15 cellular contexts compared by ENCODE assay signal in genomic region chr6:111857674-111858337, GRCh38. TPM values are rescaled to one million over a fixed set of nuclear protein-coding genes. Genes with fewer than 3 reads are reported as not detected.
A peak's percentile ranks its signal among the peaks of the same experiment; 100 is the strongest.
DNase-seq lines count a peak whose midpoint lies in the region; ATAC-seq and TF ChIP-seq lines count a peak whose summit lies in the region.
"Had no signal": no experiment of that assay in that cellular context is flagged by ENCODE, and none has a peak within 500 bp of the region (broad histone marks: within the 10 kb centered on the region; RNA-seq: fewer than 3 reads in every experiment).

No MANE protein-coding gene starts in this region.

- H3K9me3 ChIP-seq in left ventricle myocardium inferior (replicated peaks): no peaks in the 10 kb centered on the region
- H3K9me3 ChIP-seq: esophagus squamous epithelium had no signal

- H3K4me3 Mint-ChIP-seq in activated naive CD4-positive, alpha-beta T cell treated with anti-CD3 and anti-CD28 coated beads, Interleukin-2, amount 50 U/mL, for 24 hours: peak overlapping the region; percentile 76
- no peak overlapping the region for H3K4me3 Mint-ChIP-seq in activated T-helper 2 cell treated with anti-CD3 and anti-CD28 coated beads, Interferon-gamma antibody, Interleukin-2, Interleukin-4, amounts not matched to agents 10 μg/mL and 5 μg/mL and 100 μg/mL, durations not matched to agents 14 hours and 24 hours and 36 hours (ENCODE audit: low read depth)

- no peaks in the 10 kb centered on the region for H3K9me3 Mint-ChIP-seq in activated naive CD4-positive, alpha-beta T cell treated with anti-CD3 and anti-CD28 coated beads, Interleukin-2, amount 50 U/mL, for 24 hours
- H3K9me3 Mint-ChIP-seq in activated T-helper 2 cell treated with anti-CD3 and anti-CD28 coated beads, Interferon-gamma antibody, Interleukin-2, Interleukin-4, amounts not matched to agents 10 μg/mL and 5 μg/mL and 100 μg/mL, durations not matched to agents 14 hours and 24 hours and 36 hours: no peaks in the 10 kb centered on the region

- intact Hi-C loops in activated T-helper 2 cell treated with anti-CD3 and anti-CD28 coated beads, Interferon-gamma antibody, Interleukin-2, Interleukin-4, amounts not matched to agents 10 μg/mL and 5 μg/mL and 100 μg/mL, durations not matched to agents 14 hours and 24 hours and 36 hours (cut with micrococcal nuclease): loop anchor here (1.0 kb wide), 1 partner anchor 7 kb away; no protein-coding TSS in a partner anchor
- intact Hi-C loops in left ventricle myocardium inferior (cut with micrococcal nuclease): no loop called here

- H3K27ac ChIP-seq in left ventricle myocardium inferior (replicated peaks): peak overlapping the region; percentile 16
- peak overlapping the region; percentile 88 for H3K27ac ChIP-seq in temporal lobe (ENCODE audit: low read depth, low read length)
- H3K27ac ChIP-seq: parathyroid adenoma had no signal

- peak overlapping the region; percentile 96 for H3K27ac Mint-ChIP-seq in activated naive CD4-positive, alpha-beta T cell treated with anti-CD3 and anti-CD28 coated beads, Interleukin-2, amount 50 U/mL, for 24 hours
- H3K27ac Mint-ChIP-seq in activated T-helper 2 cell treated with anti-CD3 and anti-CD28 coated beads, Interferon-gamma antibody, Interleukin-2, Interleukin-4, amounts not matched to agents 10 μg/mL and 5 μg/mL and 100 μg/mL, durations not matched to agents 14 hours and 24 hours and 36 hours: peak overlapping the region; percentile 30

- H3K4me1 ChIP-seq in left ventricle myocardium inferior: peaks cover 91% of the 10 kb centered on the region

- TF ChIP-seq CTCF in left ventricle myocardium inferior (IDR thresholded peaks at IDR 0.05; ENCODE audit: borderline replicate concordance): no peak

- no peaks in the 10 kb centered on the region for H3K36me3 ChIP-seq in left ventricle myocardium inferior
- H3K36me3 ChIP-seq: esophagus squamous epithelium had no signal

- peaks cover 26% of the 10 kb centered on the region for H3K36me3 Mint-ChIP-seq in activated naive CD4-positive, alpha-beta T cell treated with anti-CD3 and anti-CD28 coated beads, Interleukin-2, amount 50 U/mL, for 24 hours
- peaks cover 69% of the 10 kb centered on the region for H3K36me3 Mint-ChIP-seq in activated T-helper 2 cell treated with anti-CD3 and anti-CD28 coated beads, Interferon-gamma antibody, Interleukin-2, Interleukin-4, amounts not matched to agents 10 μg/mL and 5 μg/mL and 100 μg/mL, durations not matched to agents 14 hours and 24 hours and 36 hours (ENCODE audit: low read depth)

- H3K4me1 Mint-ChIP-seq in activated naive CD4-positive, alpha-beta T cell treated with anti-CD3 and anti-CD28 coated beads, Interleukin-2, amount 50 U/mL, for 24 hours: peaks cover 99% of the 10 kb centered on the region
- peaks cover 78% of the 10 kb centered on the region for H3K4me1 Mint-ChIP-seq in activated T-helper 2 cell treated with anti-CD3 and anti-CD28 coated beads, Interferon-gamma antibody, Interleukin-2, Interleukin-4, amounts not matched to agents 10 μg/mL and 5 μg/mL and 100 μg/mL, durations not matched to agents 14 hours and 24 hours and 36 hours (ENCODE audit: low read depth)

- H3K27me3 Mint-ChIP-seq in activated naive CD4-positive, alpha-beta T cell treated with anti-CD3 and anti-CD28 coated beads, Interleukin-2, amount 50 U/mL, for 24 hours: no peaks in the 10 kb centered on the region
- H3K27me3 Mint-ChIP-seq in activated T-helper 2 cell treated with anti-CD3 and anti-CD28 coated beads, Interferon-gamma antibody, Interleukin-2, Interleukin-4, amounts not matched to agents 10 μg/mL and 5 μg/mL and 100 μg/mL, durations not matched to agents 14 hours and 24 hours and 36 hours (ENCODE audit: low read depth): no peaks in the 10 kb centered on the region

- no peak for DNase-seq in activated naive CD4-positive, alpha-beta T cell treated with anti-CD3 and anti-CD28 coated beads, Interleukin-2, amount 50 U/mL, for 16 hours
- no peak for DNase-seq in activated T-helper 2 cell treated with anti-CD3 and anti-CD28 coated beads, Interferon-gamma antibody, Interleukin-2, Interleukin-4, amounts not matched to agents 10 μg/mL and 5 μg/mL and 100 μg/mL, durations not matched to agents 14 hours and 24 hours and 36 hours (ENCODE audit: low spot score)
- DNase-seq in left ventricle myocardium inferior (no peak), GM19238 (ENCODE audit: insufficient read length, low spot score) (no peak), DMS153 (lab: John Stamatoyannopoulos, UW) (no peak)
- DNase-seq: central memory CD4-positive, alpha-beta T cell; esophagus squamous epithelium; KG1; NCI-H1417 treated with DMSO at 0.1 percent for 48 hours; NCI-H69; SHP77 treated with DMSO at 0.1 percent for 48 hours had no signal

- no peak overlapping the region for H3K4me3 ChIP-seq in left ventricle myocardium inferior
- H3K4me3 ChIP-seq: esophagus squamous epithelium had no signal

- no peak for ATAC-seq in HG03571 (IDR thresholded peaks at IDR 0.05; ENCODE audit: unreplicated experiment)

- H3K27me3 ChIP-seq in left ventricle myocardium inferior (ENCODE audit: low read depth): no peaks in the 10 kb centered on the region
- H3K27me3 ChIP-seq: esophagus squamous epithelium had no signal

RNA-seq across cellular contexts. Expression of gene FYN, which starts 15.4 kb away (rescaled TPM):
- 359 TPM in 2 replicates for total RNA-seq in activated T-helper 2 cell treated with anti-CD3 and anti-CD28 coated beads, Interferon-gamma antibody, Interleukin-2, Interleukin-4, amounts not matched to agents 10 μg/mL and 5 μg/mL and 100 μg/mL, durations not matched to agents 14 hours and 24 hours and 36 hours
- total RNA-seq in left ventricle myocardium inferior (46.3 TPM), temporal lobe (225 TPM)
